In the genomic region with DNA sequence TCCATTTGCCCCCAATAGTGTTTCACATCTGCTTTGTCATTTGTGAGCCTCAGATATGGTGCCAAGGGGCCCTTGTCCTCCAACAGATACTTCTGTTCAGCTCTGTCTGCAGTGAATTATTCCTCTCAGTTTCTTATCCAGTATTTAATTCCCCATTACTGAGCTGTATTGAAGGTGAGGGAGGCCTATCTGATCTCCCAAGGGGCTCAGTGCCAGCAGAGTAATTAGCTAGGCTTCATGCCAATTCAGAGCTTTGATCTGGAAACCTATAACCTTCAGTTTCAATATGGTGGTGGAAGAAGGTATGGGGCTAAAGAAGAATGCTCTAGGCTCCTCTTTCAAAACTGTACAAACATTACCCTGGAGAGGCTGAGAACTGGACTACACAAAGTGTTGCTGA, we compare ENCODE assay signal across 14 cellular contexts.
DNase-seq lines count a peak whose midpoint lies in the region; ATAC-seq and TF ChIP-seq lines count a peak whose summit lies in the region.
"Had no signal": no experiment of that assay in that cellular context is flagged by ENCODE, and none has a peak within 500 bp of the region (broad histone marks: within the 10 kb centered on the region; RNA-seq: fewer than 3 reads in every experiment).

No MANE protein-coding gene starts in this region.

- H3K27ac ChIP-seq in dorsolateral prefrontal cortex: no peak overlapping the region
- H3K27ac ChIP-seq: KMS-11, SK-N-MC had no signal

- peaks cover 0 to 19% (median 0%) of the 10 kb centered on the region in 45 donors for H3K27me3 ChIP-seq in dorsolateral prefrontal cortex

- no peak for TF ChIP-seq CTCF in dorsolateral prefrontal cortex (IDR thresholded peaks at IDR 0.05 in 54 of 56, conservative IDR thresholded peaks at IDR 0.05 in 2 of 56; ENCODE audit: low read depth in 1 of 56, partially characterized antibody in 56 of 56)

- H3K4me3 ChIP-seq in dorsolateral prefrontal cortex: no peak overlapping the region
- H3K4me3 ChIP-seq: SK-N-MC had no signal

- ATAC-seq in GM19023 (IDR thresholded peaks at IDR 0.05; ENCODE audit: unreplicated experiment): no peak
- ATAC-seq: HepG2 had no signal

- intact Hi-C loops in dorsolateral prefrontal cortex (cut with DNase I): no loop called here

- DNase-seq in COR-L47 (lab: John Stamatoyannopoulos, UW): peak; percentile 7
- DNase-seq in DMS 273 treated with DMSO at 0.1 percent for 48 hours (lab: John Stamatoyannopoulos, UW): peak; percentile 58
- DNase-seq in NCI-H1694 (lab: John Stamatoyannopoulos, UW): peak; percentile 41
- peak; percentile 3 for DNase-seq in NCI-H446 treated with DMSO at 0.1 percent for 48 hours (lab: John Stamatoyannopoulos, UW)
- DNase-seq in activated naive CD4-positive, alpha-beta T cell (lab: John Stamatoyannopoulos, UW): no peak
- no peak for DNase-seq in dorsolateral prefrontal cortex
- DNase-seq: CD4-positive, alpha-beta memory T cell; H9; NCI-H1417 treated with DMSO at 0.1 percent for 48 hours; NCI-H226 had no signal

Comparison
In these comparisons a context has a peak if more than half of its experiments do, and no peak if none do; other contexts are left out.
1. DNase-seq: peak in COR-L47 (single experiment), DMS 273 treated with DMSO at 0.1 percent for 48 hours (single experiment), NCI-H1694 (single experiment) and NCI-H446 treated with DMSO at 0.1 percent for 48 hours (single experiment); none in activated naive CD4-positive, alpha-beta T cell (0 of 4) and dorsolateral prefrontal cortex (0 of 10).